In the genomic region with DNA sequence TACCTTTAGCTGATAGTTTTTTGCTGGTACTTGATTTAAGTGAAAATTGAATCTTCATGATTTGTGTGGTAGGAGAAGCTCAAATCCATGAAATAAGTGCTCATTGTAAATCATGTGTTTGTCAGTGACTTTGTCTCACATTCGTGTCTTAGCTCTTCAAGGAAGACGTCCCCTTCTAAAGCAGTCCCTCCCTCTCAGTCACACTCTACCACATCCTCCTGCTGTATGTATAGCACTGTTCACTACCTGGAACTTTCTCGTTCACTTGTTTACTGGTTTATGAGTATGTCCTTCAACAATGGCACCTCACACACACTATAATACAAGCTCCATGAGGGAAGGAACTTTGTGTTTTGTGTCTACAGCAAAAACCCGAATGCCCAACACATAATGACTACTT, we compare ENCODE assay signal across 22 cellular contexts. TPM values are rescaled to one million over a fixed set of nuclear protein-coding genes. Genes with fewer than 3 reads are reported as not detected.
DNase-seq lines count a peak whose midpoint lies in the region; ATAC-seq and TF ChIP-seq lines count a peak whose summit lies in the region.
"Had no signal": no experiment of that assay in that cellular context is flagged by ENCODE, and none has a peak within 500 bp of the region (broad histone marks: within the 10 kb centered on the region; RNA-seq: fewer than 3 reads in every experiment).

No MANE protein-coding gene starts in this region.

- peaks cover 4% of the 10 kb centered on the region for H3K36me3 Mint-ChIP-seq in activated CD4-positive, alpha-beta T cell treated with anti-CD3 and anti-CD28 coated beads, Interleukin-2, amount 10 ng/mL, durations not matched to agents 24 days and 14 days (ENCODE audit: low read depth)
- H3K36me3 Mint-ChIP-seq in activated T-helper 1 cell treated with anti-CD3 and anti-CD28 coated beads, Interleukin-12 subunit alpha, Interleukin-12 subunit beta, Interleukin-2, Interleukin-4 antibody, amounts not matched to agents 30 ng/mL and 10 ng/mL and 1 ng/mL, durations not matched to agents 14 hours and 24 hours and 36 hours (ENCODE audit: low read depth), result peaks cover 9% of the 10 kb centered on the region
- peaks cover 0 to 5% (median 0%) of the 10 kb centered on the region in 3 donors for H3K36me3 Mint-ChIP-seq in naive thymus-derived CD8-positive, alpha-beta T cell

- H3K9me3 ChIP-seq in DND-41 (ENCODE audit: insufficient read depth, low read length, severe bottlenecking), result no peaks in the 10 kb centered on the region
- H3K9me3 ChIP-seq: ascending aorta, esophagus muscularis mucosa, gastrocnemius medialis, uterus had no signal

- no peaks in the 10 kb centered on the region for H3K36me3 ChIP-seq in DND-41 (ENCODE audit: insufficient read depth, low read length)
- H3K36me3 ChIP-seq: ascending aorta, esophagus muscularis mucosa, gastrocnemius medialis, uterus had no signal

- H3K4me3 ChIP-seq in DND-41 (ENCODE audit: low read depth in 1 of 2, low read length in 2 of 2), result no peak overlapping the region
- H3K4me3 ChIP-seq: ascending aorta, esophagus muscularis mucosa, gastrocnemius medialis, lung, uterus had no signal

- peak overlapping the region; percentile 64 for H3K4me3 Mint-ChIP-seq in activated CD4-positive, alpha-beta T cell treated with anti-CD3 and anti-CD28 coated beads, Interleukin-2, amount 10 ng/mL, durations not matched to agents 24 days and 14 days
- peak overlapping the region; percentile 37 for H3K4me3 Mint-ChIP-seq in activated T-helper 1 cell treated with anti-CD3 and anti-CD28 coated beads, Interleukin-12 subunit alpha, Interleukin-12 subunit beta, Interleukin-2, Interleukin-4 antibody, amounts not matched to agents 30 ng/mL and 10 ng/mL and 1 ng/mL, durations not matched to agents 14 hours and 24 hours and 36 hours
- peak overlapping the region in 9 of 10 donors; percentile 25 to 68 (median 59) for H3K4me3 Mint-ChIP-seq in naive thymus-derived CD8-positive, alpha-beta T cell
- H3K4me3 Mint-ChIP-seq: B cell had no signal

- no peak overlapping the region for H3K27ac ChIP-seq in DND-41 (ENCODE audit: low read length)
- H3K27ac ChIP-seq: ascending aorta, esophagus muscularis mucosa, gastrocnemius medialis, uterus had no signal

- peak; percentile 34; the same call in 2 of the 3 replicates for ATAC-seq in DND-41 (ENCODE audit: insufficient read depth, low read depth)
- ATAC-seq in naive thymus-derived CD8-positive, alpha-beta T cell, result peak; percentile 49 to 74
- ATAC-seq: gastrocnemius medialis, SK-N-SH treated with all-trans-retinoic acid at 6 μM for 48 hours had no signal

- no peak overlapping the region for H3K9ac ChIP-seq in DND-41 (ENCODE audit: low read depth, low read length)

- H3K4me2 ChIP-seq in DND-41 (ENCODE audit: insufficient read depth, low read length), result no peak overlapping the region

- no peaks in the 10 kb centered on the region for H3K79me2 ChIP-seq in DND-41 (ENCODE audit: insufficient read depth, low read length)

- H3K4me1 Mint-ChIP-seq in activated CD4-positive, alpha-beta T cell treated with anti-CD3 and anti-CD28 coated beads, Interleukin-2, amount 10 ng/mL, durations not matched to agents 24 days and 14 days, result peaks cover 44% of the 10 kb centered on the region
- peaks cover 54% of the 10 kb centered on the region for H3K4me1 Mint-ChIP-seq in activated T-helper 1 cell treated with anti-CD3 and anti-CD28 coated beads, Interleukin-12 subunit alpha, Interleukin-12 subunit beta, Interleukin-2, Interleukin-4 antibody, amounts not matched to agents 30 ng/mL and 10 ng/mL and 1 ng/mL, durations not matched to agents 14 hours and 24 hours and 36 hours (ENCODE audit: low read depth)
- peaks cover 17 to 51% (median 45%) of the 10 kb centered on the region in 4 donors for H3K4me1 Mint-ChIP-seq in naive thymus-derived CD8-positive, alpha-beta T cell

- POLR2A ChIA-PET in naive thymus-derived CD8-positive, alpha-beta T cell (lab: Charles Lee), result interaction anchor here (0.9 to 8.9 kb wide), 9 partner anchors 9 to 114 kb away, joined by 3 to 129 read pairs (median 3); no protein-coding TSS in a partner anchor

- no peak overlapping the region for H2AFZ ChIP-seq in DND-41 (ENCODE audit: low read depth, low read length)

- H3K9me3 Mint-ChIP-seq in activated CD4-positive, alpha-beta T cell treated with anti-CD3 and anti-CD28 coated beads, Interleukin-2, amount 10 ng/mL, durations not matched to agents 24 days and 14 days, result peaks cover 10% of the 10 kb centered on the region
- peaks cover 10% of the 10 kb centered on the region for H3K9me3 Mint-ChIP-seq in activated T-helper 1 cell treated with anti-CD3 and anti-CD28 coated beads, Interleukin-12 subunit alpha, Interleukin-12 subunit beta, Interleukin-2, Interleukin-4 antibody, amounts not matched to agents 30 ng/mL and 10 ng/mL and 1 ng/mL, durations not matched to agents 14 hours and 24 hours and 36 hours
- peaks cover 0 to 9% (median 2%) of the 10 kb centered on the region in 9 donors for H3K9me3 Mint-ChIP-seq in naive thymus-derived CD8-positive, alpha-beta T cell

- H3K4me1 ChIP-seq in DND-41 (ENCODE audit: insufficient read depth, low read length), result peaks cover 16% of the 10 kb centered on the region
- H3K4me1 ChIP-seq: uterus had no signal

- no peaks in the 10 kb centered on the region for H3K27me3 ChIP-seq in DND-41 (ENCODE audit: insufficient read depth, low read length, poor library complexity)
- H3K27me3 ChIP-seq: ascending aorta, esophagus muscularis mucosa, gastrocnemius medialis, uterus had no signal

- DNase-seq in activated CD4-positive, alpha-beta T cell treated with anti-CD3 and anti-CD28 coated beads, Interleukin-2, amount 10 ng/mL, durations not matched to agents 24 days and 14 days, result peak; percentile 86
- DNase-seq in activated CD4-positive, alpha-beta T cell treated with anti-CD3 and anti-CD28 coated beads, Interleukin-2, amount 50 U/mL, for 48 hours, result no peak
- DNase-seq in DND-41, result no peak
- peak; percentile 49 for DNase-seq in activated T-helper 1 cell treated with anti-CD3 and anti-CD28 coated beads, Interleukin-12 subunit alpha, Interleukin-12 subunit beta, Interleukin-2, Interleukin-4 antibody, amounts not matched to agents 30 ng/mL and 10 ng/mL and 1 ng/mL, durations not matched to agents 14 hours and 24 hours and 36 hours (ENCODE audit: low spot score)
- DNase-seq in naive thymus-derived CD8-positive, alpha-beta T cell, result peak in 6 of 10 donors; percentile 13 to 66 (median 52)
- DNase-seq in NCI-H1436 (lab: John Stamatoyannopoulos, UW), result no peak
- DNase-seq in NCI-H524 (lab: John Stamatoyannopoulos, UW), result no peak
- no peak for DNase-seq in NOMO-1 treated with dmso at 0.1 percent for 144 hours (lab: John Stamatoyannopoulos, UW; ENCODE audit: unreplicated experiment)
- DNase-seq: effector CD4-positive, alpha-beta T cell; gastrocnemius medialis; hypothalamus; islet precursor cell; NCI-H1092 treated with DMSO at 0.1 percent for 48 hours; occipital lobe; RPMI8226; substantia nigra; uterus had no signal

- no peaks in the 10 kb centered on the region for H3K27me3 Mint-ChIP-seq in activated CD4-positive, alpha-beta T cell treated with anti-CD3 and anti-CD28 coated beads, Interleukin-2, amount 10 ng/mL, durations not matched to agents 24 days and 14 days
- no peaks in the 10 kb centered on the region for H3K27me3 Mint-ChIP-seq in activated T-helper 1 cell treated with anti-CD3 and anti-CD28 coated beads, Interleukin-12 subunit alpha, Interleukin-12 subunit beta, Interleukin-2, Interleukin-4 antibody, amounts not matched to agents 30 ng/mL and 10 ng/mL and 1 ng/mL, durations not matched to agents 14 hours and 24 hours and 36 hours (ENCODE audit: insufficient read depth)
- no peaks in the 10 kb centered on the region for H3K27me3 Mint-ChIP-seq in naive thymus-derived CD8-positive, alpha-beta T cell

- H3K27ac Mint-ChIP-seq in activated CD4-positive, alpha-beta T cell treated with anti-CD3 and anti-CD28 coated beads, Interleukin-2, amount 10 ng/mL, durations not matched to agents 24 days and 14 days, result peak overlapping the region; percentile 93
- peak overlapping the region; percentile 93 for H3K27ac Mint-ChIP-seq in activated T-helper 1 cell treated with anti-CD3 and anti-CD28 coated beads, Interleukin-12 subunit alpha, Interleukin-12 subunit beta, Interleukin-2, Interleukin-4 antibody, amounts not matched to agents 30 ng/mL and 10 ng/mL and 1 ng/mL, durations not matched to agents 14 hours and 24 hours and 36 hours
- H3K27ac Mint-ChIP-seq in naive thymus-derived CD8-positive, alpha-beta T cell, result peak overlapping the region; percentile 18 to 97 (median 90)
- H3K27ac Mint-ChIP-seq: B cell had no signal

- intact Hi-C loops in activated CD4-positive, alpha-beta T cell treated with anti-CD3 and anti-CD28 coated beads, Interleukin-2, amount 10 ng/mL, durations not matched to agents 24 days and 14 days (cut with micrococcal nuclease), result loop anchor here (1.0 to 5.0 kb wide), 4 partner anchors 14 to 242 kb away; partner anchors contain the start of gene CCDC171
- intact Hi-C loops in activated T-helper 1 cell treated with anti-CD3 and anti-CD28 coated beads, Interleukin-12 subunit alpha, Interleukin-12 subunit beta, Interleukin-2, Interleukin-4 antibody, amounts not matched to agents 30 ng/mL and 10 ng/mL and 1 ng/mL, durations not matched to agents 14 hours and 24 hours and 36 hours (cut with micrococcal nuclease), result loop anchor here (1.0 to 2.0 kb wide), 3 partner anchors 14 to 82 kb away; no protein-coding TSS in a partner anchor

- TF ChIP-seq CTCF in DND-41 (IDR thresholded peaks at IDR 0.05; ENCODE audit: borderline replicate concordance, extremely low read depth, low read length, poor library complexity, severe bottlenecking), result no peak

- H4K20me1 ChIP-seq in DND-41 (ENCODE audit: insufficient read depth, low read length), result no peaks in the 10 kb centered on the region

RNA-seq across cellular contexts. Expression of gene TTC39B, which starts 3.4 kb away (rescaled TPM):
- total RNA-seq in activated CD4-positive, alpha-beta T cell treated with anti-CD3 and anti-CD28 coated beads, Interleukin-2, amount 10 ng/mL, durations not matched to agents 24 days and 14 days, result 20.3 and 22.2 TPM in 2 replicates
- 23.8 and 26.1 TPM in 2 replicates for total RNA-seq in activated T-helper 1 cell treated with anti-CD3 and anti-CD28 coated beads, Interleukin-12 subunit alpha, Interleukin-12 subunit beta, Interleukin-2, Interleukin-4 antibody, amounts not matched to agents 30 ng/mL and 10 ng/mL and 1 ng/mL, durations not matched to agents 14 hours and 24 hours and 36 hours
- 10 to 100 TPM; 43.9 to 44.8 TPM for total RNA-seq in naive thymus-derived CD8-positive, alpha-beta T cell
- 10 to 100 TPM in 2 of 3 donors, 1 to 10 TPM in 1; 4.5 to 13.0 (median 10.1) TPM for polyA plus RNA-seq in naive thymus-derived CD8-positive, alpha-beta T cell

Comparison
In these comparisons a context has a peak if more than half of its experiments do, and no peak if none do; other contexts are left out.
1. DNase-seq: peak in activated CD4-positive, alpha-beta T cell treated with anti-CD3 and anti-CD28 coated beads, Interleukin-2, amount 10 ng/mL, durations not matched to agents 24 days and 14 days (single experiment), activated T-helper 1 cell treated with anti-CD3 and anti-CD28 coated beads, Interleukin-12 subunit alpha, Interleukin-12 subunit beta, Interleukin-2, Interleukin-4 antibody, amounts not matched to agents 30 ng/mL and 10 ng/mL and 1 ng/mL, durations not matched to agents 14 hours and 24 hours and 36 hours (single experiment) and naive thymus-derived CD8-positive, alpha-beta T cell (6 of 10); none in activated CD4-positive, alpha-beta T cell treated with anti-CD3 and anti-CD28 coated beads, Interleukin-2, amount 50 U/mL, for 48 hours (0 of 2), DND-41 (single experiment), NCI-H1436 (single experiment), NCI-H524 (0 of 2) and NOMO-1 treated with dmso at 0.1 percent for 144 hours (single experiment).
2. Peak in every context shown above with its lines, with median percentiles within 50 percentile points of each other: H3K27ac Mint-ChIP-seq and H3K4me3 Mint-ChIP-seq.